Comparison of ENCODE assay signal across 1 cellular context in the genomic region with DNA sequence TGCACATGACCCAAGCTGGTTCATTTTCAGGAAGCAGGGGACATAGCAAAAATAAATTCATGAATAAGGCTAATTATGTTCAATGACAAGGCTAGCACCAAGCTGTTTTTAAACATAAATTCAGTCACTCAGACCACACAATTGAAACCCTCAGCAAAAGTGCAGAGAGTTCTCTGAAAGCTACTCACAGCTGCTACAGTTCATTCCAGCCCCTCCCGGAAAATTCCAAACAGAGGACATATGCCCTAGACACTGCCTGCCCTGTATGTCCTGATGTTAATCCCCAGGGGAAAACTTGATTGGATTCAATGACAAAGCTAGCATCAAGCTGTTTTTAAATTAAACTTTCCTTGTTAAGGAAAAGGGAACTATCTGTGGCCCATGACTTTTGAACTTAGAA.
TF ChIP-seq lines count a peak whose summit lies in the region.

No MANE protein-coding gene starts in this region.

TF ChIP-seq in H1, 55 proteins besides CTCF, POLR2A, EP300 and RAD21 (continued from another document):
- TF ChIP-seq, protein P1, sequence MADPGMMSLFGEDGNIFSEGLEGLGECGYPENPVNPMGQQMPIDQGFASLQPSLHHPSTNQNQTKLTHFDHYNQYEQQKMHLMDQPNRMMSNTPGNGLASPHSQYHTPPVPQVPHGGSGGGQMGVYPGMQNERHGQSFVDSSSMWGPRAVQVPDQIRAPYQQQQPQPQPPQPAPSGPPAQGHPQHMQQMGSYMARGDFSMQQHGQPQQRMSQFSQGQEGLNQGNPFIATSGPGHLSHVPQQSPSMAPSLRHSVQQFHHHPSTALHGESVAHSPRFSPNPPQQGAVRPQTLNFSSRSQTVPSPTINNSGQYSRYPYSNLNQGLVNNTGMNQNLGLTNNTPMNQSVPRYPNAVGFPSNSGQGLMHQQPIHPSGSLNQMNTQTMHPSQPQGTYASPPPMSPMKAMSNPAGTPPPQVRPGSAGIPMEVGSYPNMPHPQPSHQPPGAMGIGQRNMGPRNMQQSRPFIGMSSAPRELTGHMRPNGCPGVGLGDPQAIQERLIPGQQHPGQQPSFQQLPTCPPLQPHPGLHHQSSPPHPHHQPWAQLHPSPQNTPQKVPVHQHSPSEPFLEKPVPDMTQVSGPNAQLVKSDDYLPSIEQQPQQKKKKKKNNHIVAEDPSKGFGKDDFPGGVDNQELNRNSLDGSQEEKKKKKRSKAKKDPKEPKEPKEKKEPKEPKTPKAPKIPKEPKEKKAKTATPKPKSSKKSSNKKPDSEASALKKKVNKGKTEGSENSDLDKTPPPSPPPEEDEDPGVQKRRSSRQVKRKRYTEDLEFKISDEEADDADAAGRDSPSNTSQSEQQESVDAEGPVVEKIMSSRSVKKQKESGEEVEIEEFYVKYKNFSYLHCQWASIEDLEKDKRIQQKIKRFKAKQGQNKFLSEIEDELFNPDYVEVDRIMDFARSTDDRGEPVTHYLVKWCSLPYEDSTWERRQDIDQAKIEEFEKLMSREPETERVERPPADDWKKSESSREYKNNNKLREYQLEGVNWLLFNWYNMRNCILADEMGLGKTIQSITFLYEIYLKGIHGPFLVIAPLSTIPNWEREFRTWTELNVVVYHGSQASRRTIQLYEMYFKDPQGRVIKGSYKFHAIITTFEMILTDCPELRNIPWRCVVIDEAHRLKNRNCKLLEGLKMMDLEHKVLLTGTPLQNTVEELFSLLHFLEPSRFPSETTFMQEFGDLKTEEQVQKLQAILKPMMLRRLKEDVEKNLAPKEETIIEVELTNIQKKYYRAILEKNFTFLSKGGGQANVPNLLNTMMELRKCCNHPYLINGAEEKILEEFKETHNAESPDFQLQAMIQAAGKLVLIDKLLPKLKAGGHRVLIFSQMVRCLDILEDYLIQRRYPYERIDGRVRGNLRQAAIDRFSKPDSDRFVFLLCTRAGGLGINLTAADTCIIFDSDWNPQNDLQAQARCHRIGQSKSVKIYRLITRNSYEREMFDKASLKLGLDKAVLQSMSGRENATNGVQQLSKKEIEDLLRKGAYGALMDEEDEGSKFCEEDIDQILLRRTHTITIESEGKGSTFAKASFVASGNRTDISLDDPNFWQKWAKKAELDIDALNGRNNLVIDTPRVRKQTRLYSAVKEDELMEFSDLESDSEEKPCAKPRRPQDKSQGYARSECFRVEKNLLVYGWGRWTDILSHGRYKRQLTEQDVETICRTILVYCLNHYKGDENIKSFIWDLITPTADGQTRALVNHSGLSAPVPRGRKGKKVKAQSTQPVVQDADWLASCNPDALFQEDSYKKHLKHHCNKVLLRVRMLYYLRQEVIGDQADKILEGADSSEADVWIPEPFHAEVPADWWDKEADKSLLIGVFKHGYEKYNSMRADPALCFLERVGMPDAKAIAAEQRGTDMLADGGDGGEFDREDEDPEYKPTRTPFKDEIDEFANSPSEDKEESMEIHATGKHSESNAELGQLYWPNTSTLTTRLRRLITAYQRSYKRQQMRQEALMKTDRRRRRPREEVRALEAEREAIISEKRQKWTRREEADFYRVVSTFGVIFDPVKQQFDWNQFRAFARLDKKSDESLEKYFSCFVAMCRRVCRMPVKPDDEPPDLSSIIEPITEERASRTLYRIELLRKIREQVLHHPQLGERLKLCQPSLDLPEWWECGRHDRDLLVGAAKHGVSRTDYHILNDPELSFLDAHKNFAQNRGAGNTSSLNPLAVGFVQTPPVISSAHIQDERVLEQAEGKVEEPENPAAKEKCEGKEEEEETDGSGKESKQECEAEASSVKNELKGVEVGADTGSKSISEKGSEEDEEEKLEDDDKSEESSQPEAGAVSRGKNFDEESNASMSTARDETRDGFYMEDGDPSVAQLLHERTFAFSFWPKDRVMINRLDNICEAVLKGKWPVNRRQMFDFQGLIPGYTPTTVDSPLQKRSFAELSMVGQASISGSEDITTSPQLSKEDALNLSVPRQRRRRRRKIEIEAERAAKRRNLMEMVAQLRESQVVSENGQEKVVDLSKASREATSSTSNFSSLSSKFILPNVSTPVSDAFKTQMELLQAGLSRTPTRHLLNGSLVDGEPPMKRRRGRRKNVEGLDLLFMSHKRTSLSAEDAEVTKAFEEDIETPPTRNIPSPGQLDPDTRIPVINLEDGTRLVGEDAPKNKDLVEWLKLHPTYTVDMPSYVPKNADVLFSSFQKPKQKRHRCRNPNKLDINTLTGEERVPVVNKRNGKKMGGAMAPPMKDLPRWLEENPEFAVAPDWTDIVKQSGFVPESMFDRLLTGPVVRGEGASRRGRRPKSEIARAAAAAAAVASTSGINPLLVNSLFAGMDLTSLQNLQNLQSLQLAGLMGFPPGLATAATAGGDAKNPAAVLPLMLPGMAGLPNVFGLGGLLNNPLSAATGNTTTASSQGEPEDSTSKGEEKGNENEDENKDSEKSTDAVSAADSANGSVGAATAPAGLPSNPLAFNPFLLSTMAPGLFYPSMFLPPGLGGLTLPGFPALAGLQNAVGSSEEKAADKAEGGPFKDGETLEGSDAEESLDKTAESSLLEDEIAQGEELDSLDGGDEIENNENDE (IDR thresholded peaks at IDR 0.05; ENCODE audit: insufficient replicate concordance, low read length), result no peak
- TF ChIP-seq, protein P2, sequence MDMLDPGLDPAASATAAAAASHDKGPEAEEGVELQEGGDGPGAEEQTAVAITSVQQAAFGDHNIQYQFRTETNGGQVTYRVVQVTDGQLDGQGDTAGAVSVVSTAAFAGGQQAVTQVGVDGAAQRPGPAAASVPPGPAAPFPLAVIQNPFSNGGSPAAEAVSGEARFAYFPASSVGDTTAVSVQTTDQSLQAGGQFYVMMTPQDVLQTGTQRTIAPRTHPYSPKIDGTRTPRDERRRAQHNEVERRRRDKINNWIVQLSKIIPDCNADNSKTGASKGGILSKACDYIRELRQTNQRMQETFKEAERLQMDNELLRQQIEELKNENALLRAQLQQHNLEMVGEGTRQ (IDR thresholded peaks at IDR 0.05; ENCODE audit: low read length), result no peak
